28 cellular contexts compared by ENCODE assay signal in genomic region chr11:69821511-69822040, GRCh38. TPM values are rescaled to one million over a fixed set of nuclear protein-coding genes. Genes with fewer than 3 reads are reported as not detected.
DNase-seq lines count a peak whose midpoint lies in the region; ATAC-seq, FAIRE-seq and TF ChIP-seq lines count a peak whose summit lies in the region.
"Had no signal": no experiment of that assay in that cellular context is flagged by ENCODE, and none has a peak within 500 bp of the region (broad histone marks: within the 10 kb centered on the region; RNA-seq: fewer than 3 reads in every experiment).

No MANE protein-coding gene starts in this region.

- H3K9ac ChIP-seq in H1 (replicated peaks in 1 of 4; ENCODE audit: extremely low read depth in 1 of 4, low read depth in 3 of 4, low read length in 3 of 4) = no peak overlapping the region
- H3K9ac ChIP-seq: BLaER1 treated with 17β-estradiol and CSF1 and Interleukin-3, amounts not matched to agents 10 nM and 100 nM; GM23248 had no signal

- H3K18ac ChIP-seq in H1 (ENCODE audit: extremely low read depth, low read length) = no peak overlapping the region

- H3K27ac ChIP-seq in H1 (ENCODE audit: low read depth, low read length) = no peak overlapping the region
- H3K27ac ChIP-seq: 22Rv1; BLaER1 treated with 17β-estradiol and CSF1 and Interleukin-3, amounts not matched to agents 10 nM and 100 nM; GM23248 had no signal

- H3K4me2 ChIP-seq in H1 (ENCODE audit: insufficient read depth in 1 of 2, low read depth in 2 of 2, low read length in 2 of 2) = no peak overlapping the region
- H3K4me2 ChIP-seq: BLaER1 treated with 17β-estradiol and CSF1 and Interleukin-3, amounts not matched to agents 10 nM and 100 nM had no signal

- H3K79me2 ChIP-seq in H1 (ENCODE audit: control insufficient read depth in 1 of 2, insufficient read depth in 2 of 2, low read length in 2 of 2) = no peaks in the 10 kb centered on the region

- POLR2A ChIA-PET in H1 (lab: Charles Lee; ENCODE audit: partially characterized antibody) = no interaction called here

- no peak overlapping the region for H2BK120ac ChIP-seq in H1 (replicated peaks; ENCODE audit: low read depth, low read length)

- H3K4me3 ChIP-seq in NB4 (ENCODE audit: low read depth, low read length) (no peak overlapping the region), H1 (ENCODE audit: extremely low read depth in 1 of 4, insufficient read depth in 2 of 4, low read depth in 3 of 4, low read length in 4 of 4) (no peak overlapping the region)
- H3K4me3 ChIP-seq: BLaER1 treated with 17β-estradiol and CSF1 and Interleukin-3, amounts not matched to agents 10 nM and 100 nM; GM23248 had no signal

- no peak overlapping the region for H4K8ac ChIP-seq in H1 (ENCODE audit: extremely low read depth, insufficient read depth, low read length)

- TF ChIP-seq EP300 in H1 (IDR thresholded peaks at IDR 0.05; ENCODE audit: borderline replicate concordance in 1 of 2, low read depth in 2 of 2, low read length in 2 of 2) = no peak

- peak; percentile 92 for DNase-seq in G401 (ENCODE audit: low spot score)
- DNase-seq in NB4 (ENCODE audit: low read depth) = peak; percentile 30
- peak; percentile 88 for DNase-seq in cerebellar cortex (ENCODE audit: low spot score)
- DNase-seq in H1 (ENCODE audit: low read depth in 1 of 2, low spot score in 2 of 2) = no peak
- DNase-seq in osteocyte (ENCODE audit: extremely low spot score, unreplicated experiment) = no peak
- DNase-seq: BE2C; CD4-positive, alpha-beta T cell; CD8-positive, alpha-beta memory T cell; DMS 273 treated with DMSO at 0.1 percent for 48 hours; DMS79; EL; GF-D8; GM23248; H9; HFFc6 had no signal

- no peak overlapping the region for H2AFZ ChIP-seq in H1 (ENCODE audit: low read length)
- H2AFZ ChIP-seq: GM23248 had no signal

- H2BK15ac ChIP-seq in H1 (ENCODE audit: low read length) = 0 out of 2 replicates have a peak overlapping the region, but pooled peaks have one; percentile 46

- H3K27me3 ChIP-seq in H1 (replicated peaks in 1 of 4; ENCODE audit: control insufficient read depth in 3 of 4, extremely low read depth in 1 of 4, insufficient read depth in 3 of 4, low read length in 3 of 4) = peaks cover 44 to 66% (median 57%) of the 10 kb centered on the region in 4 experiments

- H3K23ac ChIP-seq in H1 (ENCODE audit: insufficient read length) = no peak overlapping the region

- H3K9me3 ChIP-seq in H1 (ENCODE audit: insufficient read depth in 2 of 2, low read depth in 1 of 2, low read length in 1 of 2) = no peaks in the 10 kb centered on the region
- H3K9me3 ChIP-seq: BE2C; BLaER1 treated with 17β-estradiol and CSF1 and Interleukin-3, amounts not matched to agents 10 nM and 100 nM had no signal

- no peak overlapping the region for H3K4me3 Mint-ChIP-seq in osteocyte (ENCODE audit: unreplicated experiment)
- H3K4me3 Mint-ChIP-seq: CD4-positive, alpha-beta T cell; CD8-positive, alpha-beta memory T cell; H9; HFFc6 had no signal

- no peak overlapping the region for H2AK5ac ChIP-seq in H1 (ENCODE audit: low read depth, low read length)

- peaks cover 13% of the 10 kb centered on the region; the same call in 1 of the 2 replicates for H3K23me2 ChIP-seq in H1 (ENCODE audit: low read depth, low read length)

- TF ChIP-seq RAD21 in H1 (IDR thresholded peaks at IDR 0.05 in 1 of 2, conservative IDR thresholded peaks at IDR 0.05 in 1 of 2; ENCODE audit: low read depth in 2 of 2, low read length in 2 of 2) = no peak

- no peak overlapping the region for H4K91ac ChIP-seq in H1 (replicated peaks; ENCODE audit: insufficient read length, low read length)

- no peak overlapping the region for H3K56ac ChIP-seq in H1 (replicated peaks; ENCODE audit: insufficient read length, low read depth, low read length)

- H2BK5ac ChIP-seq in H1 (ENCODE audit: low read depth, low read length) = no peak overlapping the region

- H3K36me3 ChIP-seq in H1 (ENCODE audit: control insufficient read depth in 2 of 4, insufficient read depth in 4 of 4, low read length in 3 of 4) = peaks cover 0 to 4% (median 0%) of the 10 kb centered on the region in 4 experiments; a peak in 1 of 8 replicates
- H3K36me3 ChIP-seq: BE2C; BLaER1 treated with 17β-estradiol and CSF1 and Interleukin-3, amounts not matched to agents 10 nM and 100 nM had no signal

- H3K4ac ChIP-seq in H1 (replicated peaks; ENCODE audit: insufficient read length, low read depth, low read length) = no peak overlapping the region

- H3K14ac ChIP-seq in H1 (ENCODE audit: insufficient read length) = no peak overlapping the region

- peaks cover 0 to 12% (median 7%) of the 10 kb centered on the region in 4 experiments; a peak in 6 of 7 replicates for H3K4me1 ChIP-seq in H1 (replicated peaks in 1 of 4; ENCODE audit: control insufficient read depth in 3 of 4, insufficient read depth in 4 of 4, low read length in 3 of 4)

- no peak for TF ChIP-seq CTCF in NB4 (IDR thresholded peaks at IDR 0.05; ENCODE audit: low read depth, low read length)
- TF ChIP-seq CTCF in H1 (IDR thresholded peaks at IDR 0.05; ENCODE audit: control extremely low read depth in 1 of 3, insufficient read depth in 1 of 3, low read depth in 1 of 3, low read length in 3 of 3) = no peak
- no peak for TF ChIP-seq CTCF in osteocyte (IDR thresholded peaks at IDR 0.05)

- no peaks in the 10 kb centered on the region for H3K9me3 Mint-ChIP-seq in osteocyte (ENCODE audit: unreplicated experiment)
- H3K9me3 Mint-ChIP-seq: CD4-positive, alpha-beta T cell; CD8-positive, alpha-beta memory T cell; H9; HFFc6 had no signal

- no peak overlapping the region for H2BK12ac ChIP-seq in H1 (ENCODE audit: low read depth, low read length)

- peaks cover 3% of the 10 kb centered on the region for H3K4me1 Mint-ChIP-seq in osteocyte (ENCODE audit: unreplicated experiment)
- H3K4me1 Mint-ChIP-seq: CD14-positive monocyte; CD8-positive, alpha-beta memory T cell had no signal

- H2BK20ac ChIP-seq in H1 (ENCODE audit: low read length) = no peak overlapping the region

- WGBS in H1 (ENCODE audit: extremely low coverage in 1 of 2, insufficient coverage in 1 of 2, insufficient read length in 1 of 2, insufficient replicate concordance in 2 of 2, low coverage in 1 of 2, low lambda C conversion rate in 2 of 2, missing lambda C conversion rate in 1 of 2), 2 experiments = 74% methylated on average over 15 of the region's 17 CpGs; no CpG with 5 or more reads in 1 of the 2 experiments

- TF ChIP-seq POLR2A in NB4 (IDR thresholded peaks at IDR 0.05; ENCODE audit: extremely low read depth, insufficient read length) (no peak), H1 (IDR thresholded peaks at IDR 0.05; ENCODE audit: control extremely low read depth in 1 of 2, low read depth in 2 of 2, low read length in 2 of 2) (no peak)

- peaks cover 0 to 2% of the 10 kb centered on the region in 2 experiments for H4K20me1 ChIP-seq in H1 (replicated peaks in 1 of 2; ENCODE audit: control insufficient read depth in 1 of 2, insufficient read depth in 2 of 2, low read length in 2 of 2)

- ATAC-seq in HG03521 (IDR thresholded peaks at IDR 0.05; ENCODE audit: unreplicated experiment) (no peak), GM21515 (IDR thresholded peaks at IDR 0.05; ENCODE audit: unreplicated experiment) (no peak), SK-N-SH treated with all-trans-retinoic acid at 6 μM for 48 hours (no peak)
- ATAC-seq: HCT116 had no signal

- H3K79me1 ChIP-seq in H1 (ENCODE audit: low read depth, low read length) = no peaks in the 10 kb centered on the region

- H3K36me3 Mint-ChIP-seq in osteocyte (ENCODE audit: unreplicated experiment) = no peaks in the 10 kb centered on the region
- H3K36me3 Mint-ChIP-seq: CD14-positive monocyte; CD8-positive, alpha-beta memory T cell had no signal

- H4K5ac ChIP-seq in H1 (ENCODE audit: insufficient read length, low read depth, low read length) = no peak overlapping the region

- peaks cover 38% of the 10 kb centered on the region for H3K27me3 Mint-ChIP-seq in osteocyte (ENCODE audit: unreplicated experiment)

- in situ Hi-C loops in G401 (cut with HindIII; ENCODE audit: low sequenced_read_pairs) = no loop called here

- FAIRE-seq in H1 (lab: Jason Lieb, UNC) = no peak
- FAIRE-seq: A204.1, D721Med, GM12891, GM18507 had no signal

- no peak overlapping the region for H3K27ac Mint-ChIP-seq in osteocyte (ENCODE audit: unreplicated experiment)
- H3K27ac Mint-ChIP-seq: CD14-positive monocyte; CD4-positive, alpha-beta T cell; CD8-positive, alpha-beta memory T cell; HFFc6 had no signal

- CTCF ChIA-PET in H1 (lab: Charles Lee; ENCODE audit: partially characterized antibody) = interaction anchor here (0.6 to 1.2 kb wide), 5 partner anchors 12 to 67 kb away, joined by 3 to 4 read pairs (median 3); no protein-coding TSS in a partner anchor

TF ChIP-seq in H1, 55 proteins besides CTCF, POLR2A, EP300 and RAD21:
- TF ChIP-seq KDM5A (IDR thresholded peaks at IDR 0.05; ENCODE audit: low read length) (no peak), EZH2 (IDR thresholded peaks at IDR 0.05; ENCODE audit: low read depth, low read length, severe bottlenecking) (peak; percentile 26)

TF ChIP-seq in SK-N-SH treated with all-trans-retinoic acid at 6 μM for 48 hours, 23 proteins besides CTCF, POLR2A, EP300 and RAD21 (continues in another document):
- no peak for TF ChIP-seq ESRRG (CRISPR knock-in tag; IDR thresholded peaks at IDR 0.05)

RNA-seq across cellular contexts. Expression of gene FGF3, which starts 2.4 kb away (rescaled TPM):
- not detected in 2 replicates for total RNA-seq in G401 (2014; rRNA removed; shearing (Covaris generic))
- total RNA-seq in H1 (2021; fragmentation: NEBNext Ultra II Directional; extraction: Animal tissue kit (Norgen Biotek cat#: 25700)) = not detected in 2 replicates
- 0.19 TPM in 1 of 2 replicates, not detected in the other for polyA plus RNA-seq in H1 (2011; rRNA removed)
- polyA plus RNA-seq in H1 (2011; cell fraction: cytosol; rRNA removed) = not detected
- not detected for polyA plus RNA-seq in H1 (2011; cell fraction: nucleus; rRNA removed)
- not detected in 4 replicates for polyA plus RNA-seq in H1 (2012, experiment 1 of 2)
- not detected for polyA plus RNA-seq in H1 (2012, experiment 2 of 2)
- 0.12 TPM for polyA plus RNA-seq in H1 (2013, experiment 1 of 2)
- 0.06 TPM for polyA plus RNA-seq in H1 (2013, experiment 2 of 2)
- not detected in 2 replicates for polyA minus RNA-seq in H1 (2011; rRNA and poly(A)+ RNA removed)
- not detected for polyA minus RNA-seq in H1 (2011; cell fraction: cytosol; rRNA and poly(A)+ RNA removed)
- polyA minus RNA-seq in H1 (2011; cell fraction: nucleus; rRNA and poly(A)+ RNA removed) = not detected
- total RNA-seq in osteocyte = 2.3 and 2.5 TPM in 2 replicates
- total RNA-seq: CD4-positive, alpha-beta T cell; CD8-positive, alpha-beta memory T cell; GM23248; H4; H9; HFFc6 had no signal
- polyA plus RNA-seq: AG04450; CD14-positive monocyte; CD8-positive, alpha-beta memory T cell; GM23248 had no signal

RNA-seq across cellular contexts. Expression of gene FGF4, which starts 46.4 kb away (rescaled TPM):
- total RNA-seq in G401 (2014; rRNA removed; shearing (Covaris generic)) = not detected in 2 replicates
- 2.0 TPM in 2 replicates for total RNA-seq in H1 (2021; fragmentation: NEBNext Ultra II Directional; extraction: Animal tissue kit (Norgen Biotek cat#: 25700))
- 0.57 and 1.3 TPM in 2 replicates for polyA plus RNA-seq in H1 (2011; rRNA removed)
- 0.93 TPM for polyA plus RNA-seq in H1 (2011; cell fraction: cytosol; rRNA removed)
- polyA plus RNA-seq in H1 (2011; cell fraction: nucleus; rRNA removed) = 0.84 TPM
- 0.17 to 0.68 TPM (median 0.49 TPM) in 4 replicates for polyA plus RNA-seq in H1 (2012, experiment 1 of 2)
- polyA plus RNA-seq in H1 (2012, experiment 2 of 2) = 0.14 TPM
- polyA plus RNA-seq in H1 (2013, experiment 1 of 2) = 1.5 TPM
- polyA plus RNA-seq in H1 (2013, experiment 2 of 2) = 1.8 TPM
- polyA minus RNA-seq in H1 (2011; rRNA and poly(A)+ RNA removed) = 0.15 and 0.69 TPM in 2 replicates
- polyA minus RNA-seq in H1 (2011; cell fraction: cytosol; rRNA and poly(A)+ RNA removed) = 2.5 TPM
- 2.4 TPM for polyA minus RNA-seq in H1 (2011; cell fraction: nucleus; rRNA and poly(A)+ RNA removed)
- 0.26 and 0.40 TPM in 2 replicates for total RNA-seq in osteocyte
- total RNA-seq: CD4-positive, alpha-beta T cell; CD8-positive, alpha-beta memory T cell; GM23248; HFFc6 had no signal
- polyA plus RNA-seq: AG04450; CD14-positive monocyte; CD8-positive, alpha-beta memory T cell; GM23248 had no signal

Comparison
In these comparisons a context has a peak if more than half of its experiments do, and no peak if none do; other contexts are left out.
1. DNase-seq: peak in G401 (single experiment), NB4 (single experiment) and cerebellar cortex (single experiment); none in H1 (0 of 2) and osteocyte (single experiment).